21 cellular contexts compared by ENCODE assay signal in the genomic region with DNA sequence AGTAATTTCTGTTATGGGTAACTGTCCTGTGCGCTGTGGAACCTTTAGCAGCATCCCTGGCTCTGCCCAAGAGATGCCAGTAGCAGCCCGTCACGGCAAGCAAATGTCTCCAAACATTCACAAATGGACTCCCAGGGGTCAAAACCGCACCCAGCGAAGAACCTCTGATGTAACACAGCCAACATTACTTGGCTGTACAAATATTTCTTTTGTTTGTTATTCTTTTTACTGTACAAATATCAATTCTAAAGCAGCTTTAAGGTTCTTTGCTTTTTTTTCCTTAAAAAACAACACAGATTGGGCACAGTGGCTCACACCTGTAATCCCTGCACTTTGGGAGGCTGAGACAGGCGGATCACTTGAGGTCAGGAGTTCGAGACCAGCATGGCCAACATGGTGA.
DNase-seq lines count a peak whose midpoint lies in the region; ATAC-seq and TF ChIP-seq lines count a peak whose summit lies in the region.
"Had no signal": no experiment of that assay in that cellular context is flagged by ENCODE, and none has a peak within 500 bp of the region (broad histone marks: within the 10 kb centered on the region; RNA-seq: fewer than 3 reads in every experiment).

No MANE protein-coding gene starts in this region.

- ATAC-seq in left lobe of liver (peak; percentile 21), sciatic nerve (peak; percentile 61)

- peaks cover 6% of the 10 kb centered on the region; the same call in 1 of the 2 replicates for H3K4me1 ChIP-seq in BE2C

- in situ Hi-C loops in astrocyte of the spinal cord (cut with HindIII; ENCODE audit: low sequenced_read_pairs) = no loop called here

- no peaks in the 10 kb centered on the region for H3K9me3 ChIP-seq in BE2C
- H3K9me3 ChIP-seq: SK-N-SH had no signal

- intact Hi-C loops in sciatic nerve (cut with DNase I) (no loop called here), cardiac septum (cut with DNase I) (no loop called here)

- DNase-seq in LHCN-M2 (ENCODE audit: low read depth) = peak; percentile 88
- DNase-seq in astrocyte of the spinal cord (ENCODE audit: low read depth, low spot score) = peak; percentile 54
- no peak for DNase-seq in left lobe of liver (ENCODE audit: low spot score)
- no peak for DNase-seq in sciatic nerve (ENCODE audit: low spot score)
- no peak for DNase-seq in BE2C
- DNase-seq in cardiac septum (ENCODE audit: low spot score) = no peak
- no peak for DNase-seq in hypothalamus (lab: John Stamatoyannopoulos, UW)
- DNase-seq in CD1c-positive myeloid dendritic cell (ENCODE audit: extremely low spot score) = no peak
- DNase-seq: ACHN; DMS79; Karpas-422; MM.1S; NCI-H1092; NCI-H2081; NCI-H2171 treated with DMSO at 0.1 percent for 48 hours; NCI-H446 treated with DMSO at 0.1 percent for 48 hours; NCI-H748 treated with DMSO at 0.1 percent for 48 hours; NK-92 treated with Interleukin-12 subunit alpha and Interleukin-12 subunit beta, amount 100 ng/mL, for 24 hours; OCI-M1; SHP77; SK-N-SH had no signal

- no peaks in the 10 kb centered on the region for H3K27me3 ChIP-seq in BE2C

- TF ChIP-seq CTCF in astrocyte of the spinal cord (IDR thresholded peaks at IDR 0.05; ENCODE audit: low read depth, low read length) (no peak), BE2C (IDR thresholded peaks at IDR 0.05; ENCODE audit: low read depth, low read length) (no peak)

- H3K4me3 ChIP-seq in astrocyte of the spinal cord (ENCODE audit: low read depth, low read length) (no peak overlapping the region), BE2C (ENCODE audit: low read depth, low read length) (no peak overlapping the region)

- no peaks in the 10 kb centered on the region; the same call in 1 of the 2 replicates for H3K36me3 ChIP-seq in BE2C

Comparison
In these comparisons a context has a peak if more than half of its experiments do, and no peak if none do; other contexts are left out.
1. DNase-seq: peak in LHCN-M2 (single experiment) and astrocyte of the spinal cord (single experiment); none in left lobe of liver (single experiment), sciatic nerve (single experiment), BE2C (single experiment), cardiac septum (single experiment), hypothalamus (0 of 51) and CD1c-positive myeloid dendritic cell (single experiment).